Comparison of ENCODE assay signal across 23 cellular contexts in the genomic region with DNA sequence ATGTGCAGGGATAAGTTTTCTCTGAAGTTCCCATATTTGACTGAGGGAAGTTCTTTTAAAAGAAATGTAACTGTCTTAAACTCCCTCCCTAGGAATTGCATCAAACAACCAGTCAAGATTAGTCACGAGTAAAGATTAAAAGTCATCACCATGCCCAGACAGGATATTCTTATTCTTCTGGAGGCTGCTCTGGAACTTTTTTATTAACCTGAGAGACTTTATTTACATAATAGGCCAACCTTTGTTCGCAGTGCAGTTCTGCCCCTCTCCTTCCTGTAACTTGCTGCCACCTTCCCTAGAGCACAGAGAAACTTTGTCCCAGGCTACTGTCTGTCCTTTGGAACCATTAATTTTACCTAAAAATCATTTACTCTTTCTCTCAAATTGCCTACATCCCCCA.
"Had no signal": no experiment of that assay in that cellular context is flagged by ENCODE, and none has a peak within 500 bp of the region (broad histone marks: within the 10 kb centered on the region; RNA-seq: fewer than 3 reads in every experiment).

No MANE protein-coding gene starts in this region.

- H3K4me3 ChIP-seq: body of pancreas, lower lobe of right lung, neural progenitor cell, upper lobe of left lung had no signal

- ATAC-seq: activated CD8-positive, alpha-beta T cell treated with anti-CD3 and anti-CD28 coated beads, Interleukin-2, amount 10 ng/mL, durations not matched to agents 7 days and 5 days; activated naive CD8-positive, alpha-beta T cell treated with anti-CD3 and anti-CD28 coated beads, Interleukin-2, amount 50 U/mL, for 24 hours; body of pancreas; effector memory CD8-positive, alpha-beta T cell; lower lobe of right lung; naive thymus-derived CD4-positive, alpha-beta T cell; stimulated activated naive CD8-positive, alpha-beta T cell treated with anti-CD3 and anti-CD28 coated beads, Interleukin-15, Interleukin-2, amounts not matched to agents 100 U/mL and 50 U/mL, for 24 hours; T-cell had no signal

- H2AFZ ChIP-seq: neural progenitor cell had no signal

- H3K27me3 ChIP-seq: body of pancreas, neural progenitor cell, upper lobe of left lung had no signal

- H3K27ac ChIP-seq: body of pancreas, lower lobe of right lung, neural progenitor cell, upper lobe of left lung, WERI-Rb-1 had no signal

- H3K36me3 ChIP-seq: lower lobe of right lung, neural progenitor cell, upper lobe of left lung, WERI-Rb-1 had no signal

- H3K9ac ChIP-seq: neural progenitor cell had no signal

- DNase-seq: activated CD4-positive, alpha-beta T cell treated with anti-CD3 and anti-CD28 coated beads, Interleukin-2, amount 50 U/mL, for 1 hour; activated CD4-positive, CD25-positive, alpha-beta regulatory T cell treated with anti-CD3 and anti-CD28 coated beads, Interleukin-2, amount 50 U/mL, for 72 hours; activated CD8-positive, alpha-beta T cell treated with anti-CD3 and anti-CD28 coated beads, Interleukin-2, amount 10 ng/mL, durations not matched to agents 7 days and 5 days; activated gamma-delta T cell; activated naive CD4-positive, alpha-beta T cell treated with anti-CD3 and anti-CD28 coated beads, Interleukin-2, amount 50 U/mL, for 16 hours; activated naive CD8-positive, alpha-beta T cell treated with anti-CD3 and anti-CD28 coated beads, Interleukin-2, amount 50 U/mL, for 24 hours; anterior cingulate cortex; body of pancreas; central memory CD4-positive, alpha-beta T cell; effector memory CD8-positive, alpha-beta T cell; foreskin melanocyte; hippocampal formation; left cardiac atrium; lower lobe of right lung; naive thymus-derived CD4-positive, alpha-beta T cell; posterior cingulate gyrus; stimulated activated CD4-positive, alpha-beta T cell treated with anti-CD3 and anti-CD28 coated beads, Interleukin-12 subunit alpha, Interleukin-12 subunit beta, amount 100 ng/mL, for 4 hours; stimulated activated CD4-positive, alpha-beta T cell treated with anti-CD3 and anti-CD28 coated beads, Interleukin-4, amount 100 ng/mL, for 4 hours; stimulated activated naive CD8-positive, alpha-beta T cell treated with anti-CD3 and anti-CD28 coated beads, Interleukin-15, Interleukin-2, amounts not matched to agents 100 U/mL and 50 U/mL, for 24 hours; T-cell; upper lobe of left lung; WERI-Rb-1 had no signal

- H3K4me2 ChIP-seq: neural progenitor cell had no signal

- H3K9me3 ChIP-seq: body of pancreas, lower lobe of right lung, upper lobe of left lung had no signal

- H3K4me1 ChIP-seq: body of pancreas, lower lobe of right lung, upper lobe of left lung had no signal
